Comparison of ENCODE assay signal across 25 cellular contexts in genomic region chr7:30707391-30708351, GRCh38. TPM values are rescaled to one million over a fixed set of nuclear protein-coding genes. Genes with fewer than 3 reads are reported as not detected.
DNase-seq lines count a peak whose midpoint lies in the region; ATAC-seq and TF ChIP-seq lines count a peak whose summit lies in the region.
"Had no signal": no experiment of that assay in that cellular context is flagged by ENCODE, and none has a peak within 500 bp of the region (broad histone marks: within the 10 kb centered on the region; RNA-seq: fewer than 3 reads in every experiment).

No MANE protein-coding gene starts in this region.

- POLR2A ChIA-PET in CD4-positive, alpha-beta T cell (lab: Charles Lee) = interaction anchor here (1.5 kb wide), 1 partner anchor 19 kb away, joined by 3 read pairs; no protein-coding TSS in a partner anchor

- intact Hi-C loops in left ventricle myocardium inferior (cut with micrococcal nuclease) = no loop called here
- intact Hi-C loops in tibial artery (cut with DNase I; ENCODE audit: low total_unique reads) = no loop called here
- intact Hi-C loops in CD4-positive, alpha-beta T cell (cut with DNase I, micrococcal nuclease) = no loop called here
- intact Hi-C loops in activated T-helper 1 cell treated with anti-CD3 and anti-CD28 coated beads, Interleukin-12 subunit alpha, Interleukin-12 subunit beta, Interleukin-2, Interleukin-4 antibody, amounts not matched to agents 30 ng/mL and 10 ng/mL and 1 ng/mL, durations not matched to agents 14 hours and 24 hours and 36 hours (cut with micrococcal nuclease) = no loop called here

- CTCF ChIA-PET in CD4-positive, alpha-beta T cell (lab: Charles Lee) = no interaction called here

- no peak overlapping the region for H3K4me3 Mint-ChIP-seq in CD4-positive, alpha-beta T cell
- H3K4me3 Mint-ChIP-seq in activated T-helper 1 cell treated with anti-CD3 and anti-CD28 coated beads, Interleukin-12 subunit alpha, Interleukin-12 subunit beta, Interleukin-2, Interleukin-4 antibody, amounts not matched to agents 30 ng/mL and 10 ng/mL and 1 ng/mL, durations not matched to agents 14 hours and 24 hours and 36 hours = no peak overlapping the region
- H3K4me3 Mint-ChIP-seq: activated CD4-positive, alpha-beta T cell treated with anti-CD3 and anti-CD28 coated beads, Interleukin-2, amount 10 ng/mL, durations not matched to agents 24 days and 14 days; activated naive CD4-positive, alpha-beta T cell treated with anti-CD3 and anti-CD28 coated beads, Interleukin-2, amount 10 ng/mL, durations not matched to agents 7 days and 5 days; nephron; stimulated activated memory B cell treated with anti-CD40 and anti-IgM and Interleukin-4, amounts not matched to agents 10 μg/mL and 1 μg/mL and 100 μg/mL, for 72 hours; T-helper 17 cell had no signal

- no peaks in the 10 kb centered on the region for H3K79me2 ChIP-seq in osteoblast (ENCODE audit: insufficient read depth, low read length)

- H3K9me3 ChIP-seq in left ventricle myocardium inferior (replicated peaks) = no peaks in the 10 kb centered on the region
- no peaks in the 10 kb centered on the region for H3K9me3 ChIP-seq in osteoblast (ENCODE audit: low read depth, low read length)
- no peaks in the 10 kb centered on the region for H3K9me3 ChIP-seq in tibial artery
- H3K9me3 ChIP-seq in CD4-positive, alpha-beta T cell (ENCODE audit: control insufficient read depth, low read length) = no peaks in the 10 kb centered on the region
- H3K9me3 ChIP-seq: HAP-1, left lung, prostate gland had no signal

- H3K4me1 Mint-ChIP-seq in CD4-positive, alpha-beta T cell (ENCODE audit: low read depth) = no peaks in the 10 kb centered on the region
- no peaks in the 10 kb centered on the region for H3K4me1 Mint-ChIP-seq in activated T-helper 1 cell treated with anti-CD3 and anti-CD28 coated beads, Interleukin-12 subunit alpha, Interleukin-12 subunit beta, Interleukin-2, Interleukin-4 antibody, amounts not matched to agents 30 ng/mL and 10 ng/mL and 1 ng/mL, durations not matched to agents 14 hours and 24 hours and 36 hours (ENCODE audit: low read depth)
- H3K4me1 Mint-ChIP-seq: activated CD4-positive, alpha-beta T cell treated with anti-CD3 and anti-CD28 coated beads, Interleukin-2, amount 10 ng/mL, durations not matched to agents 24 days and 14 days; activated naive CD4-positive, alpha-beta T cell treated with anti-CD3 and anti-CD28 coated beads, Interleukin-2, amount 10 ng/mL, durations not matched to agents 7 days and 5 days; nephron; stimulated activated memory B cell treated with anti-CD40 and anti-IgM and Interleukin-4, amounts not matched to agents 10 μg/mL and 1 μg/mL and 100 μg/mL, for 72 hours had no signal

- H3K9me3 Mint-ChIP-seq in CD4-positive, alpha-beta T cell = no peaks in the 10 kb centered on the region
- no peaks in the 10 kb centered on the region for H3K9me3 Mint-ChIP-seq in activated T-helper 1 cell treated with anti-CD3 and anti-CD28 coated beads, Interleukin-12 subunit alpha, Interleukin-12 subunit beta, Interleukin-2, Interleukin-4 antibody, amounts not matched to agents 30 ng/mL and 10 ng/mL and 1 ng/mL, durations not matched to agents 14 hours and 24 hours and 36 hours
- H3K9me3 Mint-ChIP-seq: activated CD4-positive, alpha-beta T cell treated with anti-CD3 and anti-CD28 coated beads, Interleukin-2, amount 10 ng/mL, durations not matched to agents 24 days and 14 days; activated naive CD4-positive, alpha-beta T cell treated with anti-CD3 and anti-CD28 coated beads, Interleukin-2, amount 10 ng/mL, durations not matched to agents 7 days and 5 days; nephron; stimulated activated memory B cell treated with anti-CD40 and anti-IgM and Interleukin-4, amounts not matched to agents 10 μg/mL and 1 μg/mL and 100 μg/mL, for 72 hours had no signal

- H3K27me3 ChIP-seq in left ventricle myocardium inferior (ENCODE audit: low read depth) = no peaks in the 10 kb centered on the region
- H3K27me3 ChIP-seq in osteoblast (ENCODE audit: insufficient read depth, low read length) = peaks cover 11% of the 10 kb centered on the region
- H3K27me3 ChIP-seq in tibial artery = peaks cover 0 to 14% of the 10 kb centered on the region in 2 donors
- no peaks in the 10 kb centered on the region for H3K27me3 ChIP-seq in CD4-positive, alpha-beta T cell (ENCODE audit: control insufficient read depth, insufficient read depth, low read length)
- H3K27me3 ChIP-seq: left lung had no signal

- H3K4me1 ChIP-seq in left ventricle myocardium inferior (peaks cover 33% of the 10 kb centered on the region), osteoblast (ENCODE audit: insufficient read depth, low read length) (no peaks in the 10 kb centered on the region), tibial artery (peaks cover 0 to 33% (median 2%) of the 10 kb centered on the region in 4 donors)
- H3K4me1 ChIP-seq: HAP-1, left lung, prostate gland had no signal

- no peaks in the 10 kb centered on the region for H3K36me3 Mint-ChIP-seq in CD4-positive, alpha-beta T cell (ENCODE audit: low read depth)
- no peaks in the 10 kb centered on the region for H3K36me3 Mint-ChIP-seq in activated T-helper 1 cell treated with anti-CD3 and anti-CD28 coated beads, Interleukin-12 subunit alpha, Interleukin-12 subunit beta, Interleukin-2, Interleukin-4 antibody, amounts not matched to agents 30 ng/mL and 10 ng/mL and 1 ng/mL, durations not matched to agents 14 hours and 24 hours and 36 hours (ENCODE audit: low read depth)
- H3K36me3 Mint-ChIP-seq: activated naive CD4-positive, alpha-beta T cell treated with anti-CD3 and anti-CD28 coated beads, Interleukin-2, amount 10 ng/mL, durations not matched to agents 7 days and 5 days; stimulated activated memory B cell treated with anti-CD40 and anti-IgM and Interleukin-4, amounts not matched to agents 10 μg/mL and 1 μg/mL and 100 μg/mL, for 72 hours had no signal

- no peak overlapping the region for H3K27ac Mint-ChIP-seq in CD4-positive, alpha-beta T cell
- H3K27ac Mint-ChIP-seq in activated T-helper 1 cell treated with anti-CD3 and anti-CD28 coated beads, Interleukin-12 subunit alpha, Interleukin-12 subunit beta, Interleukin-2, Interleukin-4 antibody, amounts not matched to agents 30 ng/mL and 10 ng/mL and 1 ng/mL, durations not matched to agents 14 hours and 24 hours and 36 hours = no peak overlapping the region
- H3K27ac Mint-ChIP-seq: activated CD4-positive, alpha-beta T cell treated with anti-CD3 and anti-CD28 coated beads, Interleukin-2, amount 10 ng/mL, durations not matched to agents 24 days and 14 days; activated naive CD4-positive, alpha-beta T cell treated with anti-CD3 and anti-CD28 coated beads, Interleukin-2, amount 10 ng/mL, durations not matched to agents 7 days and 5 days; nephron; stimulated activated memory B cell treated with anti-CD40 and anti-IgM and Interleukin-4, amounts not matched to agents 10 μg/mL and 1 μg/mL and 100 μg/mL, for 72 hours; T-helper 17 cell had no signal

- no peak overlapping the region for H3K4me3 ChIP-seq in cardiac fibroblast (replicated peaks in 1 of 2; ENCODE audit: low read depth in 2 of 2, low read length in 2 of 2)
- no peak overlapping the region for H3K4me3 ChIP-seq in left ventricle myocardium inferior
- no peak overlapping the region for H3K4me3 ChIP-seq in osteoblast (ENCODE audit: insufficient read depth, low read length)
- H3K4me3 ChIP-seq in tibial artery = no peak overlapping the region
- H3K4me3 ChIP-seq: HAP-1, left lung, prostate gland, smooth muscle cell had no signal

- H4K20me1 ChIP-seq in osteoblast (ENCODE audit: insufficient read depth, low read length) = no peaks in the 10 kb centered on the region

- no peak for TF ChIP-seq CTCF in cardiac fibroblast (IDR thresholded peaks at IDR 0.05; ENCODE audit: low read depth, low read length)
- TF ChIP-seq CTCF in left ventricle myocardium inferior (IDR thresholded peaks at IDR 0.05; ENCODE audit: borderline replicate concordance) = no peak
- TF ChIP-seq CTCF in osteoblast (IDR thresholded peaks at IDR 0.05; ENCODE audit: extremely low read depth, low read depth, low read length) = no peak
- TF ChIP-seq CTCF in tibial artery (IDR thresholded peaks at IDR 0.05) = no peak
- no peak for TF ChIP-seq CTCF in CD4-positive, alpha-beta T cell (IDR thresholded peaks at IDR 0.05)

- H3K27ac ChIP-seq in left ventricle myocardium inferior (replicated peaks) (peak overlapping the region; percentile 76), osteoblast (ENCODE audit: low read depth, low read length) (no peak overlapping the region), tibial artery (no peak overlapping the region)
- no peak overlapping the region for H3K27ac ChIP-seq in CD4-positive, alpha-beta T cell (ENCODE audit: low read depth, low read length)
- H3K27ac ChIP-seq: left lung, prostate gland had no signal

- H2AFZ ChIP-seq in osteoblast (ENCODE audit: low read length) = no peak overlapping the region

- DNase-seq in cardiac fibroblast (ENCODE audit: low read depth in 2 of 2) (peak; percentile 18 to 58), left ventricle myocardium inferior (peak; percentile 73), osteoblast (ENCODE audit: insufficient read length, low spot score, missing footprints) (peak; percentile 66), tibial artery (peak; percentile 75), NCI-H345 treated with DMSO at 0.1 percent for 48 hours (lab: John Stamatoyannopoulos, UW; ENCODE audit: unreplicated experiment) (no peak)
- no peak for DNase-seq in CD4-positive, alpha-beta T cell
- DNase-seq in activated T-helper 1 cell treated with anti-CD3 and anti-CD28 coated beads, Interleukin-12 subunit alpha, Interleukin-12 subunit beta, Interleukin-2, Interleukin-4 antibody, amounts not matched to agents 30 ng/mL and 10 ng/mL and 1 ng/mL, durations not matched to agents 14 hours and 24 hours and 36 hours (ENCODE audit: low spot score) = no peak
- DNase-seq: activated CD4-positive, alpha-beta T cell treated with anti-CD3 and anti-CD28 coated beads, Interleukin-2, amount 10 ng/mL, durations not matched to agents 24 days and 14 days; activated naive CD4-positive, alpha-beta T cell treated with anti-CD3 and anti-CD28 coated beads, Interleukin-2, amount 10 ng/mL, durations not matched to agents 7 days and 5 days; activated T-cell treated with anti-CD3 and anti-CD28 coated beads, Interleukin-2, amount 50 U/mL, for 48 hours; amygdala; caudate nucleus; dermis blood vessel endothelial cell; left lung; NCI-H1092; NCI-H1930; stimulated activated CD4-positive, alpha-beta T cell treated with anti-CD3 and anti-CD28 coated beads, Interleukin-2, amount 100 ng/mL, for 48 hours; T-helper 17 cell had no signal

- no peak for ATAC-seq in CD4-positive, alpha-beta T cell (ENCODE audit: poor library complexity)
- no peak for ATAC-seq in GM19463 (IDR thresholded peaks at IDR 0.05; ENCODE audit: unreplicated experiment)
- ATAC-seq: left lung; stimulated activated memory B cell treated with anti-CD40 and anti-IgM and Interleukin-4, amounts not matched to agents 10 μg/mL and 1 μg/mL and 100 μg/mL, for 72 hours; T-helper 17 cell had no signal

- H3K4me2 ChIP-seq in osteoblast (ENCODE audit: insufficient read depth, low read length) = no peak overlapping the region
- H3K4me2 ChIP-seq: smooth muscle cell had no signal

- H3K36me3 ChIP-seq in left ventricle myocardium inferior = no peaks in the 10 kb centered on the region
- no peaks in the 10 kb centered on the region for H3K36me3 ChIP-seq in osteoblast (ENCODE audit: insufficient read depth, low read length)
- H3K36me3 ChIP-seq in tibial artery = no peaks in the 10 kb centered on the region
- H3K36me3 ChIP-seq: HAP-1, left lung, prostate gland had no signal

- H3K27me3 Mint-ChIP-seq in CD4-positive, alpha-beta T cell = no peaks in the 10 kb centered on the region
- H3K27me3 Mint-ChIP-seq in activated T-helper 1 cell treated with anti-CD3 and anti-CD28 coated beads, Interleukin-12 subunit alpha, Interleukin-12 subunit beta, Interleukin-2, Interleukin-4 antibody, amounts not matched to agents 30 ng/mL and 10 ng/mL and 1 ng/mL, durations not matched to agents 14 hours and 24 hours and 36 hours (ENCODE audit: insufficient read depth) = peaks cover 4% of the 10 kb centered on the region
- H3K27me3 Mint-ChIP-seq: T-helper 17 cell had no signal

RNA-seq across cellular contexts. Expression of gene CRHR2, which starts 25.4 kb away (rescaled TPM):
- 0.19 TPM for total RNA-seq in left ventricle myocardium inferior
- not detected in 2 replicates for total RNA-seq in osteoblast
- total RNA-seq in CD4-positive, alpha-beta T cell = not detected
- total RNA-seq in activated T-helper 1 cell treated with anti-CD3 and anti-CD28 coated beads, Interleukin-12 subunit alpha, Interleukin-12 subunit beta, Interleukin-2, Interleukin-4 antibody, amounts not matched to agents 30 ng/mL and 10 ng/mL and 1 ng/mL, durations not matched to agents 14 hours and 24 hours and 36 hours = not detected in 2 replicates
- total RNA-seq: activated CD4-positive, alpha-beta T cell treated with anti-CD3 and anti-CD28 coated beads, Interleukin-2, amount 10 ng/mL, durations not matched to agents 24 days and 14 days; dermis blood vessel endothelial cell; mononuclear cell; smooth muscle cell; T-helper 17 cell had no signal

RNA-seq across cellular contexts. Expression of gene INMT, which starts 44.3 kb away (rescaled TPM):
- total RNA-seq in left ventricle myocardium inferior (49.5 TPM), osteoblast (0.72 and 1.5 TPM in 2 replicates)
- total RNA-seq in CD4-positive, alpha-beta T cell = under 1 TPM; 0.36 to 0.69 TPM
- 0.23 TPM in 1 of 2 replicates, not detected in the other for total RNA-seq in activated T-helper 1 cell treated with anti-CD3 and anti-CD28 coated beads, Interleukin-12 subunit alpha, Interleukin-12 subunit beta, Interleukin-2, Interleukin-4 antibody, amounts not matched to agents 30 ng/mL and 10 ng/mL and 1 ng/mL, durations not matched to agents 14 hours and 24 hours and 36 hours
- total RNA-seq: activated CD4-positive, alpha-beta T cell treated with anti-CD3 and anti-CD28 coated beads, Interleukin-2, amount 10 ng/mL, durations not matched to agents 24 days and 14 days; dermis blood vessel endothelial cell had no signal

Comparison
In these comparisons a context has a peak if more than half of its experiments do, and no peak if none do; other contexts are left out.
1. DNase-seq: peak in cardiac fibroblast (2 of 2), left ventricle myocardium inferior (single experiment), osteoblast (single experiment) and tibial artery (2 of 2); none in NCI-H345 treated with DMSO at 0.1 percent for 48 hours (single experiment), CD4-positive, alpha-beta T cell (0 of 10) and activated T-helper 1 cell treated with anti-CD3 and anti-CD28 coated beads, Interleukin-12 subunit alpha, Interleukin-12 subunit beta, Interleukin-2, Interleukin-4 antibody, amounts not matched to agents 30 ng/mL and 10 ng/mL and 1 ng/mL, durations not matched to agents 14 hours and 24 hours and 36 hours (single experiment).
2. RNA of gene INMT, which starts 44.3 kb away (total RNA-seq): 49.5 TPM in left ventricle myocardium inferior (single experiment); 0.72 to 1.5 TPM in osteoblast, 0.36 to 0.69 TPM in CD4-positive, alpha-beta T cell and 0.23 TPM in activated T-helper 1 cell treated with anti-CD3 and anti-CD28 coated beads, Interleukin-12 subunit alpha, Interleukin-12 subunit beta, Interleukin-2, Interleukin-4 antibody, amounts not matched to agents 30 ng/mL and 10 ng/mL and 1 ng/mL, durations not matched to agents 14 hours and 24 hours and 36 hours; every median in the first group is over 10 times any median in the second.